ENCODE assay signal across 24 cellular contexts in genomic region chr20:24873015-24873620, GRCh38.
DNase-seq lines count a peak whose midpoint lies in the region; ATAC-seq and TF ChIP-seq lines count a peak whose summit lies in the region.
"Had no signal": no experiment of that assay in that cellular context is flagged by ENCODE, and none has a peak within 500 bp of the region (broad histone marks: within the 10 kb centered on the region; RNA-seq: fewer than 3 reads in every experiment).

No MANE protein-coding gene starts in this region.

- no peaks in the 10 kb centered on the region for H3K9me3 ChIP-seq in upper lobe of right lung
- H3K9me3 ChIP-seq: esophagus squamous epithelium, SJSA1, suprapubic skin had no signal

- H3K9me3 Mint-ChIP-seq in stimulated activated naive CD8-positive, alpha-beta T cell treated with anti-CD3 and anti-CD28 coated beads, Interleukin-15, amount 100 ng/mL, for 72 hours: no peaks in the 10 kb centered on the region
- H3K9me3 Mint-ChIP-seq in chondrocyte (ENCODE audit: low read depth): peaks cover 4% of the 10 kb centered on the region
- H3K9me3 Mint-ChIP-seq: neural progenitor cell had no signal

- no peak for DNase-seq in stimulated activated naive CD8-positive, alpha-beta T cell treated with anti-CD3 and anti-CD28 coated beads, Interleukin-15, amount 100 ng/mL, for 72 hours
- DNase-seq in stimulated activated naive CD8-positive, alpha-beta T cell treated with anti-CD3 and anti-CD28 coated beads, Interleukin-15, Interleukin-2, amounts not matched to agents 100 U/mL and 50 U/mL, for 24 hours: no peak
- DNase-seq in globus pallidus (ENCODE audit: low spot score) (peak; percentile 30), upper lobe of right lung (peak; percentile 48), chondrocyte (ENCODE audit: low spot score) (no peak), UCSD-AML1 (lab: John Stamatoyannopoulos, UW; ENCODE audit: unreplicated experiment) (no peak)
- DNase-seq: activated CD8-positive, alpha-beta T cell treated with anti-CD3 and anti-CD28 coated beads, Interleukin-2, amount 10 ng/mL, durations not matched to agents 7 days and 5 days; activated naive CD4-positive, alpha-beta T cell treated with anti-CD3 and anti-CD28 coated beads, Interleukin-2, amount 50 U/mL, for 16 hours; activated T-cell treated with anti-CD3 and anti-CD28 coated beads, Interleukin-2, amount 50 U/mL, for 48 hours; CD4-positive, CD25-positive, alpha-beta regulatory T cell; effector CD8-positive, alpha-beta T cell; esophagus squamous epithelium; Kasumi-1; left colon; midbrain; NCI-H2107; NCI-H748 treated with DMSO at 0.1 percent for 48 hours; stimulated activated CD4-positive, alpha-beta T cell treated with anti-CD3 and anti-CD28 coated beads, Interleukin-12 subunit alpha, Interleukin-12 subunit beta, amount 100 ng/mL, for 4 hours had no signal

- H3K4me1 Mint-ChIP-seq in stimulated activated naive CD8-positive, alpha-beta T cell treated with anti-CD3 and anti-CD28 coated beads, Interleukin-15, amount 100 ng/mL, for 72 hours: peaks cover 4% of the 10 kb centered on the region
- peaks cover 7% of the 10 kb centered on the region for H3K4me1 Mint-ChIP-seq in chondrocyte (ENCODE audit: low read depth)
- H3K4me1 Mint-ChIP-seq: CD4-positive, CD25-positive, alpha-beta regulatory T cell had no signal

- intact Hi-C loops in upper lobe of right lung (cut with DNase I): no loop called here

- no peak for TF ChIP-seq CTCF in upper lobe of right lung (IDR thresholded peaks at IDR 0.05)
- no peak for TF ChIP-seq CTCF in chondrocyte (IDR thresholded peaks at IDR 0.05)

- H3K36me3 ChIP-seq in upper lobe of right lung: no peaks in the 10 kb centered on the region
- H3K36me3 ChIP-seq: esophagus squamous epithelium, neural progenitor cell, SJSA1, suprapubic skin had no signal

- peak; percentile 18 for ATAC-seq in stimulated activated naive CD8-positive, alpha-beta T cell treated with anti-CD3 and anti-CD28 coated beads, Interleukin-15, amount 100 ng/mL, for 72 hours
- no peak for ATAC-seq in stimulated activated naive CD8-positive, alpha-beta T cell treated with anti-CD3 and anti-CD28 coated beads, Interleukin-15, Interleukin-2, amounts not matched to agents 100 U/mL and 50 U/mL, for 24 hours
- ATAC-seq in HG02642 (IDR thresholded peaks at IDR 0.05; ENCODE audit: poor library complexity, unreplicated experiment) (peak; percentile 12), upper lobe of right lung (no peak), GM21423 (IDR thresholded peaks at IDR 0.05; ENCODE audit: unreplicated experiment) (no peak)
- ATAC-seq: HCT116, left colon had no signal

- no peak overlapping the region for H3K4me3 Mint-ChIP-seq in stimulated activated naive CD8-positive, alpha-beta T cell treated with anti-CD3 and anti-CD28 coated beads, Interleukin-15, amount 100 ng/mL, for 72 hours
- H3K4me3 Mint-ChIP-seq in chondrocyte (ENCODE audit: unreplicated experiment): no peak overlapping the region
- H3K4me3 Mint-ChIP-seq: activated CD8-positive, alpha-beta T cell treated with anti-CD3 and anti-CD28 coated beads, Interleukin-2, amount 10 ng/mL, durations not matched to agents 7 days and 5 days; CD4-positive, CD25-positive, alpha-beta regulatory T cell; neural progenitor cell had no signal

- no peaks in the 10 kb centered on the region for H3K36me3 Mint-ChIP-seq in chondrocyte (ENCODE audit: low read depth)
- H3K36me3 Mint-ChIP-seq: CD4-positive, CD25-positive, alpha-beta regulatory T cell; neural progenitor cell had no signal

- H3K4me3 ChIP-seq in upper lobe of right lung: no peak overlapping the region
- H3K4me3 ChIP-seq: esophagus squamous epithelium, neural progenitor cell, SJSA1, suprapubic skin had no signal

- no peak overlapping the region for H3K27ac Mint-ChIP-seq in stimulated activated naive CD8-positive, alpha-beta T cell treated with anti-CD3 and anti-CD28 coated beads, Interleukin-15, amount 100 ng/mL, for 72 hours
- no peak overlapping the region for H3K27ac Mint-ChIP-seq in chondrocyte (ENCODE audit: unreplicated experiment)
- H3K27ac Mint-ChIP-seq: CD4-positive, CD25-positive, alpha-beta regulatory T cell; neural progenitor cell had no signal

- no peak overlapping the region for H3K27ac ChIP-seq in upper lobe of right lung
- H3K27ac ChIP-seq: esophagus squamous epithelium, neural progenitor cell, SJSA1, suprapubic skin had no signal

- peaks cover 22% of the 10 kb centered on the region for H3K27me3 Mint-ChIP-seq in stimulated activated naive CD8-positive, alpha-beta T cell treated with anti-CD3 and anti-CD28 coated beads, Interleukin-15, amount 100 ng/mL, for 72 hours
- H3K27me3 Mint-ChIP-seq in chondrocyte (ENCODE audit: low read depth): peaks cover 20% of the 10 kb centered on the region

- no peaks in the 10 kb centered on the region for H3K4me1 ChIP-seq in upper lobe of right lung
- H3K4me1 ChIP-seq: esophagus squamous epithelium, neural progenitor cell, SJSA1, suprapubic skin had no signal

- no peaks in the 10 kb centered on the region for H3K27me3 ChIP-seq in upper lobe of right lung
- H3K27me3 ChIP-seq: neural progenitor cell, SJSA1 had no signal

Comparison
In these comparisons a context has a peak if more than half of its experiments do, and no peak if none do; other contexts are left out.
1. ATAC-seq: peak in stimulated activated naive CD8-positive, alpha-beta T cell treated with anti-CD3 and anti-CD28 coated beads, Interleukin-15, amount 100 ng/mL, for 72 hours (single experiment) and HG02642 (single experiment); none in stimulated activated naive CD8-positive, alpha-beta T cell treated with anti-CD3 and anti-CD28 coated beads, Interleukin-15, Interleukin-2, amounts not matched to agents 100 U/mL and 50 U/mL, for 24 hours (single experiment), upper lobe of right lung (single experiment) and GM21423 (single experiment).
2. DNase-seq: peak in globus pallidus (single experiment) and upper lobe of right lung (single experiment); none in stimulated activated naive CD8-positive, alpha-beta T cell treated with anti-CD3 and anti-CD28 coated beads, Interleukin-15, amount 100 ng/mL, for 72 hours (0 of 2), stimulated activated naive CD8-positive, alpha-beta T cell treated with anti-CD3 and anti-CD28 coated beads, Interleukin-15, Interleukin-2, amounts not matched to agents 100 U/mL and 50 U/mL, for 24 hours (single experiment), chondrocyte (single experiment) and UCSD-AML1 (single experiment).